Comparison of ENCODE assay signal across 8 cellular contexts in the genomic region with DNA sequence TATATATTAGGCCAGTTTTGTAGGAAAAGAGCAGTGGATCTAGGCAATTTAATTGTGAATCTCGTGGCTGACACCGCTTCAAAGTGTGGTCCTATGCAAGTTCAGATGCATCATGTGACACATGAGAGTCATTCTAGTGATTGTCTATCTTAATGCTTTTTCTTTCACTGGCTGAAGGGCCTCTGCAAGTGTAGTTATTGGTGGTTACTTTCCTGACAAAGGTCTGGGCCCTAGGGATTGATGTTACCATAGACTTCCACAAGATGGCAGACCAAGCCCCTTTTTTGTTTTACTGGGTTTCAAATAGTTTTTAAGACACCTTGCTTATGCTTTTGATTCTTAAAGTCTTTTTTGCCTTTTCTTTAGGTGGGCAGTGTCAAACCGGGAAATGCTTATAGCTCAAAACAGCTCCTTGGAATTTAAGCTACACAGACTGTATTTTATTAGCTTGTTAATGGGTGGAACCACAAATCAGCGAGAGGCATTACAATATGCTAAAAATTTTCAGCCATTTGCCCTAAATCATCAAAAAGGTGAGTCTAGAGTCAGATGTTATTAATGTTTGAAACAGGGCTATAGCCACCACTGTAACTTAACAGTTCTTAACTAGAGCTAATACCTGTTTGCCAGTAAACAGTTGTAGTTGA. TPM values are rescaled to one million over a fixed set of nuclear protein-coding genes. Genes with fewer than 3 reads are reported as not detected.
DNase-seq lines count a peak whose midpoint lies in the region; ATAC-seq and TF ChIP-seq lines count a peak whose summit lies in the region.

No MANE protein-coding gene starts in this region.

- H3K9me3 Mint-ChIP-seq in naive B cell, result no peaks in the 10 kb centered on the region

- peaks cover 5% of the 10 kb centered on the region; the same call in 1 of the 2 replicates for H3K79me2 ChIP-seq in SU-DHL-6 (ENCODE audit: insufficient read depth, low read length)

- H2AFZ ChIP-seq in SU-DHL-6 (ENCODE audit: low read depth, low read length, severe bottlenecking), result no peak overlapping the region

- no peak overlapping the region for H3K4me3 Mint-ChIP-seq in naive B cell

- no peak overlapping the region for H3K9ac ChIP-seq in SU-DHL-6 (ENCODE audit: low read length)

- H3K36me3 ChIP-seq in SU-DHL-6 (ENCODE audit: low read length), result no peaks in the 10 kb centered on the region

- H3K27me3 ChIP-seq in SU-DHL-6 (ENCODE audit: low read length), result no peaks in the 10 kb centered on the region

- H4K20me1 ChIP-seq in SU-DHL-6 (ENCODE audit: low read depth, low read length), result no peaks in the 10 kb centered on the region

- TF ChIP-seq CTCF in C4-2B (conservative IDR thresholded peaks at IDR 0.05) (peak; percentile 78), SU-DHL-6 (IDR thresholded peaks at IDR 0.05; ENCODE audit: insufficient read depth, low read length, poor library complexity, severe bottlenecking) (peak; percentile 63), epithelial cell of proximal tubule (conservative IDR thresholded peaks at IDR 0.05; ENCODE audit: low read depth, low read length) (peak; percentile 72)

- no peak overlapping the region for H3K4me3 ChIP-seq in Jurkat, Clone E6-1 (ENCODE audit: low read length)
- H3K4me3 ChIP-seq in SU-DHL-6 (ENCODE audit: insufficient read depth, low read length, poor library complexity, severe bottlenecking) (no peak overlapping the region), epithelial cell of proximal tubule (ENCODE audit: low read depth, low read length) (no peak overlapping the region)

- H3F3A ChIP-seq in SU-DHL-6 (ENCODE audit: insufficient read depth), result no peaks in the 10 kb centered on the region

- peak; percentile 71 for DNase-seq in Jurkat, Clone E6-1 (ENCODE audit: low read depth, low spot score)
- DNase-seq in epithelial cell of proximal tubule (ENCODE audit: low read depth) (peak; percentile 12), naive B cell (peak; percentile 19)

- no peaks in the 10 kb centered on the region for H3K9me3 ChIP-seq in SU-DHL-6 (ENCODE audit: insufficient read depth, low read length)

- ATAC-seq in GM18498 (IDR thresholded peaks at IDR 0.05; ENCODE audit: unreplicated experiment) (peak; percentile 67), naive B cell (ENCODE audit: low read depth in 2 of 2) (peak; percentile 54 to 55), HG02610 (IDR thresholded peaks at IDR 0.05; ENCODE audit: unreplicated experiment) (no peak), GM19324 (IDR thresholded peaks at IDR 0.05; ENCODE audit: low FRiP score, unreplicated experiment) (no peak)

- no peaks in the 10 kb centered on the region for H3K27me3 Mint-ChIP-seq in naive B cell

- H3K27ac ChIP-seq in C4-2B, result no peak overlapping the region
- H3K27ac ChIP-seq in SU-DHL-6 (ENCODE audit: low read depth, low read length), result no peak overlapping the region

- H3K9me2 ChIP-seq in SU-DHL-6 (replicated peaks; ENCODE audit: insufficient read depth, low read length), result no peaks in the 10 kb centered on the region

- peaks cover 10 to 17% (median 10%) of the 10 kb centered on the region in 3 donors for H3K4me1 Mint-ChIP-seq in naive B cell

- H3K27ac Mint-ChIP-seq in naive B cell, result peak overlapping the region in 2 of 6 donors; percentile 13 to 54

- H3K36me3 Mint-ChIP-seq in naive B cell, result peaks cover 10 to 16% of the 10 kb centered on the region in 2 donors

- no peak overlapping the region for H3K4me2 ChIP-seq in SU-DHL-6 (ENCODE audit: low read depth, low read length, poor library complexity, severe bottlenecking)

RNA-seq across cellular contexts. Expression of a gene that starts 25.9 kb away (rescaled TPM):
- 0.85 TPM for polyA plus RNA-seq in Jurkat, Clone E6-1 (2012; ENCODE audit: insufficient read depth, insufficient read length)
- total RNA-seq in epithelial cell of proximal tubule, result not detected in 2 replicates
- 1 to 10 TPM in 2 of 6 donors, under 1 TPM in 2, not detected in 2; 0.59 to 1.9 (median 1.0) TPM for polyA plus RNA-seq in naive B cell (ENCODE audit: low read depth in 6 of 6)

RNA-seq across cellular contexts. Expression of a gene that starts 44.7 kb away (rescaled TPM):
- 26.1 TPM for polyA plus RNA-seq in Jurkat, Clone E6-1 (2012; ENCODE audit: insufficient read depth, insufficient read length)
- total RNA-seq in epithelial cell of proximal tubule, result 19.5 and 20.5 TPM in 2 replicates
- polyA plus RNA-seq in naive B cell (ENCODE audit: low read depth in 6 of 6), result 10 to 100 TPM; 18.5 to 24.2 (median 21.2) TPM

Comparison
In these comparisons a context has a peak if more than half of its experiments do, and no peak if none do; other contexts are left out.
1. ATAC-seq: peak in GM18498 (single experiment) and naive B cell (2 of 2); none in HG02610 (single experiment) and GM19324 (single experiment).
2. DNase-seq: peak in every context shown above with its lines; median percentile 71 in Jurkat, Clone E6-1; 19 in naive B cell; 12 in epithelial cell of proximal tubule.
3. Peak in every context shown above with its lines, with median percentiles within 50 percentile points of each other: CTCF ChIP-seq.